ENCODE assay signal across 7 cellular contexts in genomic region chr9:36166150-36166927, GRCh38. TPM values are rescaled to one million over a fixed set of nuclear protein-coding genes. Genes with fewer than 3 reads are reported as not detected.
A peak's percentile ranks its signal among the peaks of the same experiment; 100 is the strongest.
DNase-seq lines count a peak whose midpoint lies in the region; ATAC-seq and TF ChIP-seq lines count a peak whose summit lies in the region.

No MANE protein-coding gene starts in this region.

- peaks cover 7% of the 10 kb centered on the region for H3K36me3 Mint-ChIP-seq in chondrocyte (ENCODE audit: low read depth)

- peaks cover 58% of the 10 kb centered on the region for H3K4me1 Mint-ChIP-seq in chondrocyte (ENCODE audit: low read depth)

- ATAC-seq in GM18502 (IDR thresholded peaks at IDR 0.05; ENCODE audit: poor library complexity, unreplicated experiment), result peak; percentile 87
- ATAC-seq in HG02973 (IDR thresholded peaks at IDR 0.05; ENCODE audit: unreplicated experiment), result peak; percentile 73

- peak overlapping the region; percentile 69 for H3K4me3 Mint-ChIP-seq in chondrocyte (ENCODE audit: unreplicated experiment)

- peak; percentile 93 for TF ChIP-seq CTCF in chondrocyte (IDR thresholded peaks at IDR 0.05)

- DNase-seq in NCI-H2227 treated with DMSO at 0.1 percent for 48 hours (lab: John Stamatoyannopoulos, UW) (peak; percentile 57), chondrocyte (ENCODE audit: low spot score) (peak; percentile 90), left kidney (ENCODE audit: low read depth, low spot score) (peak; percentile 85)
- peak; percentile 74 for DNase-seq in activated CD4-positive, alpha-beta T cell treated with anti-CD3 and anti-CD28 coated beads for 1 hour
- DNase-seq in stimulated activated CD4-positive, alpha-beta T cell treated with anti-CD3 and anti-CD28 coated beads, Interleukin-1b, Interleukin-23, amount 100 ng/mL, for 4 hours (ENCODE audit: low read depth in 2 of 2), result peak; percentile 79 to 80

- peak overlapping the region; percentile 99 for H3K27ac Mint-ChIP-seq in chondrocyte (ENCODE audit: unreplicated experiment)

- H3K27me3 Mint-ChIP-seq in chondrocyte (ENCODE audit: low read depth), result no peaks in the 10 kb centered on the region

- H3K9me3 Mint-ChIP-seq in chondrocyte (ENCODE audit: low read depth), result no peaks in the 10 kb centered on the region

RNA-seq across cellular contexts. Expression of gene CCIN, which starts 2.8 kb away (rescaled TPM):
- 2.4 to 2.7 TPM (median 2.4 TPM) in 3 replicates for total RNA-seq in chondrocyte

RNA-seq across cellular contexts. Expression of gene CLTA, which starts 24.4 kb away (rescaled TPM):
- total RNA-seq in chondrocyte, result 200 to 243 TPM (median 240 TPM) in 3 replicates

RNA-seq across cellular contexts. Expression of gene GLIPR2, which starts 29.8 kb away (rescaled TPM):
- total RNA-seq in chondrocyte, result 101 to 110 TPM (median 102 TPM) in 3 replicates

Comparison
In these comparisons a context has a peak if more than half of its experiments do, and no peak if none do; other contexts are left out.
1. Peak in every context shown above with its lines: DNase-seq and ATAC-seq.